Comparison of ENCODE assay signal across 8 cellular contexts in genomic region chr5:151773979-151774378, GRCh38. TPM values are rescaled to one million over a fixed set of nuclear protein-coding genes. Genes with fewer than 3 reads are reported as not detected.
DNase-seq lines count a peak whose midpoint lies in the region; ATAC-seq, FAIRE-seq and TF ChIP-seq lines count a peak whose summit lies in the region.

No MANE protein-coding gene starts in this region.

- H3K4me1 Mint-ChIP-seq in activated CD4-positive, alpha-beta memory T cell treated with anti-CD3 and anti-CD28 coated beads, Interleukin-2, amount 10 ng/mL, durations not matched to agents 7 days and 5 days: peaks cover 52% of the 10 kb centered on the region

- H3K9me3 ChIP-seq in SK-N-SH (no peaks in the 10 kb centered on the region), iPS-15b (ENCODE audit: control insufficient read depth, insufficient read depth, low read length) (no peaks in the 10 kb centered on the region), stomach smooth muscle (ENCODE audit: control insufficient read depth in 2 of 2, low read length in 2 of 2) (peaks cover 0 to 3% of the 10 kb centered on the region in 2 donors)

- H3K9ac ChIP-seq in SK-N-SH: peak overlapping the region; percentile 92; the same call in 1 of the 2 replicates
- H3K9ac ChIP-seq in iPS-15b (ENCODE audit: low read depth, low read length): no peak overlapping the region
- H3K9ac ChIP-seq in stomach smooth muscle (ENCODE audit: low read length in 2 of 2): peak overlapping the region; percentile 52

- H3K4me1 ChIP-seq in SK-N-SH (ENCODE audit: control insufficient read depth in 1 of 2, insufficient read depth in 2 of 2, low read depth in 1 of 2, low read length in 1 of 2) (peaks cover 22 to 31% of the 10 kb centered on the region in 2 experiments; a peak in 3 of 4 replicates), iPS-15b (ENCODE audit: control insufficient read depth, insufficient read depth, low read length) (peaks cover 15% of the 10 kb centered on the region), stomach smooth muscle (ENCODE audit: control insufficient read depth, insufficient read depth, low read length) (peaks cover 23% of the 10 kb centered on the region)

- peaks cover 75% of the 10 kb centered on the region for H3K79me2 ChIP-seq in SK-N-SH (ENCODE audit: insufficient read depth)

- H3K27ac Mint-ChIP-seq in activated CD4-positive, alpha-beta memory T cell treated with anti-CD3 and anti-CD28 coated beads, Interleukin-2, amount 10 ng/mL, durations not matched to agents 7 days and 5 days: peak overlapping the region; percentile 28

- H3K36me3 Mint-ChIP-seq in activated CD4-positive, alpha-beta memory T cell treated with anti-CD3 and anti-CD28 coated beads, Interleukin-2, amount 10 ng/mL, durations not matched to agents 7 days and 5 days (ENCODE audit: low read depth): peaks cover 40% of the 10 kb centered on the region

- H3K27ac ChIP-seq in SK-N-SH (ENCODE audit: low read depth in 2 of 2, low read length in 1 of 2): peak overlapping the region; percentile 80 to 94; a peak in 3 of 4 replicates
- H3K27ac ChIP-seq in stomach smooth muscle (ENCODE audit: low read length): no peak overlapping the region

- no peak for TF ChIP-seq EP300 in SK-N-SH (IDR thresholded peaks at IDR 0.05; ENCODE audit: borderline replicate concordance in 1 of 2, low read depth in 1 of 2, low read length in 1 of 2)

- no peak for TF ChIP-seq CTCF in SK-N-SH (IDR thresholded peaks at IDR 0.05)

- under 1% methylated on average over 4 of the region's 4 CpGs for WGBS in SK-N-SH (ENCODE audit: low lambda C conversion rate)

- H3K4me2 ChIP-seq in SK-N-SH: peak overlapping the region; percentile 91

- no peak for TF ChIP-seq RAD21 in SK-N-SH (IDR thresholded peaks at IDR 0.05; ENCODE audit: low read length)

- H3K4me3 ChIP-seq in SK-N-SH (ENCODE audit: low read depth in 2 of 2, low read length in 1 of 2): peak overlapping the region; percentile 77 to 92
- peak overlapping the region; percentile 100 for H3K4me3 ChIP-seq in iPS-15b (ENCODE audit: low read depth, low read length)
- peak overlapping the region; percentile 65 to 98 for H3K4me3 ChIP-seq in stomach smooth muscle (ENCODE audit: low read length in 2 of 2)

- H3K4me3 Mint-ChIP-seq in activated CD4-positive, alpha-beta memory T cell treated with anti-CD3 and anti-CD28 coated beads, Interleukin-2, amount 10 ng/mL, durations not matched to agents 7 days and 5 days: peak overlapping the region; percentile 81

- H2AFZ ChIP-seq in SK-N-SH (ENCODE audit: low read depth): no peak overlapping the region

- CTCF ChIA-PET in SK-N-SH (lab: Yijun Ruan, JAX): interaction anchor here (1.3 to 1.6 kb wide), 2 partner anchors 115 to 122 kb away, joined by 4 to 8 read pairs; no protein-coding TSS in a partner anchor
- CTCF ChIA-PET in activated CD4-positive, alpha-beta memory T cell treated with anti-CD3 and anti-CD28 coated beads, Interleukin-2, amount 10 ng/mL, durations not matched to agents 7 days and 5 days (lab: Charles Lee): interaction anchor here (1.0 to 4.0 kb wide), 10 partner anchors 10 to 370 kb away, joined by 3 to 22 read pairs (median 6); partner anchors contain the start of gene SLC36A1

- peaks cover 69% of the 10 kb centered on the region for H4K20me1 ChIP-seq in SK-N-SH (ENCODE audit: insufficient read depth)

- H3K9me2 ChIP-seq in SK-N-SH: no peaks in the 10 kb centered on the region

- no peak for ATAC-seq in SK-N-SH treated with all-trans-retinoic acid at 6 μM for 48 hours
- ATAC-seq in HG03097 (IDR thresholded peaks at IDR 0.05; ENCODE audit: low FRiP score, unreplicated experiment): no peak

- POLR2A ChIA-PET in SK-N-SH (lab: Yijun Ruan, JAX): no interaction called here
- POLR2A ChIA-PET in activated CD4-positive, alpha-beta memory T cell treated with anti-CD3 and anti-CD28 coated beads, Interleukin-2, amount 10 ng/mL, durations not matched to agents 7 days and 5 days (lab: Charles Lee): interaction anchor here (1.6 to 6.7 kb wide), 5 partner anchors 9 to 327 kb away, joined by 6 to 184 read pairs (median 54); partner anchors contain the start of genes ATOX1 and SLC36A1

- H3F3A ChIP-seq in SK-N-SH (replicated peaks; ENCODE audit: insufficient read depth): no peaks in the 10 kb centered on the region

- no peak for FAIRE-seq in urothelium cell line (lab: Jason Lieb, UNC)

- H3K36me3 ChIP-seq in SK-N-SH (replicated peaks in 1 of 2; ENCODE audit: control insufficient read depth in 1 of 2, insufficient read depth in 2 of 2, low read length in 1 of 2) (peaks cover 20% of the 10 kb centered on the region in 2 experiments), iPS-15b (ENCODE audit: control insufficient read depth, insufficient read depth, low read length) (peaks cover 2% of the 10 kb centered on the region), stomach smooth muscle (ENCODE audit: control insufficient read depth in 2 of 2, insufficient read depth in 2 of 2, low read length in 2 of 2) (no peaks in the 10 kb centered on the region)

- DNase-seq in SK-N-SH: no peak
- no peak for DNase-seq in activated CD4-positive, alpha-beta memory T cell treated with anti-CD3 and anti-CD28 coated beads, Interleukin-2, amount 10 ng/mL, durations not matched to agents 7 days and 5 days
- DNase-seq in urothelium cell line (ENCODE audit: low spot score): no peak
- DNase-seq in AG20443 (ENCODE audit: low spot score): no peak

- H3K27me3 ChIP-seq in SK-N-SH (ENCODE audit: insufficient read depth) (no peaks in the 10 kb centered on the region), iPS-15b (ENCODE audit: control insufficient read depth, insufficient read depth, low read length) (no peaks in the 10 kb centered on the region), stomach smooth muscle (ENCODE audit: control insufficient read depth in 1 of 2, insufficient read depth in 2 of 2, low read length in 2 of 2) (no peaks in the 10 kb centered on the region)

- no peaks in the 10 kb centered on the region for H3K9me3 Mint-ChIP-seq in activated CD4-positive, alpha-beta memory T cell treated with anti-CD3 and anti-CD28 coated beads, Interleukin-2, amount 10 ng/mL, durations not matched to agents 7 days and 5 days

- no peaks in the 10 kb centered on the region for H3K27me3 Mint-ChIP-seq in activated CD4-positive, alpha-beta memory T cell treated with anti-CD3 and anti-CD28 coated beads, Interleukin-2, amount 10 ng/mL, durations not matched to agents 7 days and 5 days

TF ChIP-seq in SK-N-SH, 30 proteins besides CTCF, POLR2A, EP300 and RAD21 (continues in another document):
- no peak for TF ChIP-seq MAX (IDR thresholded peaks at IDR 0.05; ENCODE audit: low read depth)

TF ChIP-seq in SK-N-SH treated with all-trans-retinoic acid at 6 μM for 48 hours, 23 proteins besides CTCF, POLR2A, EP300 and RAD21 (continues in another document):
- TF ChIP-seq ISL1 (CRISPR knock-in tag; IDR thresholded peaks at IDR 0.05) (no peak), PPARA (CRISPR knock-in tag; IDR thresholded peaks at IDR 0.05; ENCODE audit: borderline replicate concordance) (no peak), TSHZ2 (CRISPR knock-in tag; IDR thresholded peaks at IDR 0.05) (no peak), TOX (CRISPR knock-in tag; IDR thresholded peaks at IDR 0.05; ENCODE audit: borderline replicate concordance) (no peak), CSRNP3 (CRISPR knock-in tag; IDR thresholded peaks at IDR 0.05) (no peak), BACH2 (CRISPR knock-in tag; IDR thresholded peaks at IDR 0.05; ENCODE audit: borderline replicate concordance) (no peak), ARNTL (CRISPR knock-in tag; IDR thresholded peaks at IDR 0.05; ENCODE audit: borderline replicate concordance, low read depth) (no peak)

RNA-seq across cellular contexts. Expression of gene G3BP1, which starts 2.2 kb away (rescaled TPM):
- polyA plus RNA-seq in SK-N-SH (2012; rRNA removed): 21.7 and 25.1 TPM in 2 replicates
- 28.6 and 28.8 TPM in 2 replicates for polyA plus RNA-seq in SK-N-SH (2012; cell fraction: cytosol; rRNA removed)
- 17.3 and 24.7 TPM in 2 replicates for polyA plus RNA-seq in SK-N-SH (2012; cell fraction: nucleus; rRNA removed)
- total RNA-seq in activated CD4-positive, alpha-beta memory T cell treated with anti-CD3 and anti-CD28 coated beads, Interleukin-2, amount 10 ng/mL, durations not matched to agents 7 days and 5 days: 100 to 1,000 TPM; 198 to 210 TPM

RNA-seq across cellular contexts. Expression of gene ATOX1, which starts 15.5 kb away (rescaled TPM):
- 344 and 497 TPM in 2 replicates for polyA plus RNA-seq in SK-N-SH (2012; rRNA removed)
- polyA plus RNA-seq in SK-N-SH (2012; cell fraction: cytosol; rRNA removed): 405 and 434 TPM in 2 replicates
- polyA plus RNA-seq in SK-N-SH (2012; cell fraction: nucleus; rRNA removed): 101 and 168 TPM in 2 replicates
- 10 to 100 TPM; 62.6 to 64.3 TPM for total RNA-seq in activated CD4-positive, alpha-beta memory T cell treated with anti-CD3 and anti-CD28 coated beads, Interleukin-2, amount 10 ng/mL, durations not matched to agents 7 days and 5 days
